In the genomic region with DNA sequence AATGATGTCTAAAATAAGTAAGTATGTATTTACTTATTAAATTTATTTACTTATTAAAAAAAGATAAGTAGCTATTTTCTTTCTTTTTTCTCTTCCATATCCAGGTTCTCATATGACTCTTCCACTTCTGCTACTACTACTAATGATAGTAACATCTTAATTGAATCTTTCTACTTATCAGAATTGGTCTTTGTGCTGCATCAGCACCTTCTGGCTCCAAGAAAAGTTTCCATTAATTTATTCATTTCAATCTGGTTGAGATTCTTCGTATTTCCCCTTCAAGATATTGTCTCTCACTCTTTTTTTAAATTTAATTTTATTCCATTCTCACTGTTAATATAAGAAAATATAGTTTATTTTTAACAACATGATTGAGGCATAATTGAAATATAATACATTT, we compare ENCODE assay signal across 8 cellular contexts.
"Had no signal": no experiment of that assay in that cellular context is flagged by ENCODE, and none has a peak within 500 bp of the region (broad histone marks: within the 10 kb centered on the region; RNA-seq: fewer than 3 reads in every experiment).

No MANE protein-coding gene starts in this region.

- ATAC-seq: GM12878 had no signal

- DNase-seq: GDM1, GF-D8 had no signal

- H3K4me3 ChIP-seq: GM12878 had no signal

- FAIRE-seq: G401.6, GM12878, GM12891, GM12892, GM18507, GM19239 had no signal
